Comparison of ENCODE assay signal across 1 cellular context in genomic region chr10:97736902-97737769, GRCh38.
TF ChIP-seq lines count a peak whose summit lies in the region.

ZFYVE27 (plus strand) TSS chr10:97737128; CDS start chr10:97738478, 1,350 bp downstream.

TF ChIP-seq in K562, 482 proteins besides CTCF, POLR2A, EP300 and RAD21 (continued from another document and continues in another):
- TF ChIP-seq AFF4 (CRISPR knock-in tag; IDR thresholded peaks at IDR 0.05), result peak; percentile 81
- TF ChIP-seq MECOM (CRISPR knock-in tag; IDR thresholded peaks at IDR 0.05), result no peak; the same call in 1 of the 2 replicates
- TF ChIP-seq BCL6 (CRISPR knock-in tag; IDR thresholded peaks at IDR 0.05), result no peak
- TF ChIP-seq ZNF217 (CRISPR knock-in tag; IDR thresholded peaks at IDR 0.05), result no peak
- no peak for TF ChIP-seq HNRNPH1 (optimal IDR thresholded peaks at IDR 0.05; ENCODE audit: low read depth, low read length)
- TF ChIP-seq TOE1 (IDR thresholded peaks at IDR 0.05; ENCODE audit: borderline replicate concordance), result peak; percentile 70
- no peak for TF ChIP-seq TOE1 (CRISPR knock-in tag; IDR thresholded peaks at IDR 0.05; ENCODE audit: borderline replicate concordance, low read depth)
- TF ChIP-seq ZNF324 (CRISPR knock-in tag; IDR thresholded peaks at IDR 0.05), result no peak
- no peak for TF ChIP-seq HES1 (IDR thresholded peaks at IDR 0.05; ENCODE audit: low read depth)
- 0 out of 2 replicates have a peak, but pooled peaks have one; percentile 1 for TF ChIP-seq HDAC8 (tag; IDR thresholded peaks at IDR 0.05)
- no peak for TF ChIP-seq HMGXB4 (CRISPR knock-in tag; IDR thresholded peaks at IDR 0.05)
- TF ChIP-seq SIX5 (IDR thresholded peaks at IDR 0.05; ENCODE audit: borderline replicate concordance in 1 of 2, insufficient read depth in 1 of 2, low read depth in 1 of 2, low read length in 2 of 2), result no peak
- TF ChIP-seq HBP1 (CRISPR knock-in tag; IDR thresholded peaks at IDR 0.05), result no peak
- TF ChIP-seq ZBED1 (IDR thresholded peaks at IDR 0.05), result no peak
- TF ChIP-seq ZKSCAN3 (CRISPR knock-in tag; IDR thresholded peaks at IDR 0.05), result no peak
- TF ChIP-seq PCBP2 (IDR thresholded peaks at IDR 0.05; ENCODE audit: low read depth, low read length, poor library complexity, severe bottlenecking), result no peak
- no peak for TF ChIP-seq PREB (CRISPR knock-in tag; IDR thresholded peaks at IDR 0.05)
- TF ChIP-seq TAF9B (IDR thresholded peaks at IDR 0.05; ENCODE audit: partially characterized antibody), result no peak
- no peak for TF ChIP-seq MAZ (CRISPR knock-in tag; conservative IDR thresholded peaks at IDR 0.05 in 1 of 2, IDR thresholded peaks at IDR 0.05 in 1 of 2)
- no peak for TF ChIP-seq STAG1 (CRISPR knock-in tag; IDR thresholded peaks at IDR 0.05; ENCODE audit: borderline replicate concordance)
- TF ChIP-seq YY1 (IDR thresholded peaks at IDR 0.05; ENCODE audit: borderline replicate concordance in 1 of 3, control insufficient read depth in 1 of 3, extremely low read depth in 1 of 3, insufficient read depth in 3 of 3, insufficient read length in 1 of 3, insufficient replicate concordance in 2 of 3, low read depth in 1 of 3, low read length in 2 of 3), result peak in 1 of 3 experiments; percentile 7
- TF ChIP-seq ZNF76 (CRISPR knock-in tag; IDR thresholded peaks at IDR 0.05; ENCODE audit: borderline replicate concordance), result no peak
- peak; percentile 54; the same call in 1 of the 2 replicates for TF ChIP-seq ETV1 (tag; conservative IDR thresholded peaks at IDR 0.05; ENCODE audit: low read depth)
- TF ChIP-seq BACH1 (tag; IDR thresholded peaks at IDR 0.05), result no peak
- TF ChIP-seq MIER1 (IDR thresholded peaks at IDR 0.05; ENCODE audit: low read depth), result no peak
- no peak for TF ChIP-seq RBM34 (IDR thresholded peaks at IDR 0.05; ENCODE audit: borderline replicate concordance, insufficient read depth, low read length)
- TF ChIP-seq YBX1 (IDR thresholded peaks at IDR 0.05), result no peak
- TF ChIP-seq ZNF75A (CRISPR knock-in tag; IDR thresholded peaks at IDR 0.05), result no peak
- TF ChIP-seq RNF2 (IDR thresholded peaks at IDR 0.05), result peak; percentile 89
- TF ChIP-seq SMARCB1 (IDR thresholded peaks at IDR 0.05; ENCODE audit: insufficient read length, low read depth), result no peak
- TF ChIP-seq MAFF (IDR thresholded peaks at IDR 0.05; ENCODE audit: low read length), result no peak
- no peak for TF ChIP-seq AFF1 (IDR thresholded peaks at IDR 0.05; ENCODE audit: low read depth in 1 of 2, partially characterized antibody in 2 of 2)
- TF ChIP-seq MED1 (CRISPR knock-in tag; IDR thresholded peaks at IDR 0.05; ENCODE audit: borderline replicate concordance), result no peak
- TF ChIP-seq SIN3B (IDR thresholded peaks at IDR 0.05; ENCODE audit: low read depth), result no peak
- no peak for TF ChIP-seq PTRF (tag; IDR thresholded peaks at IDR 0.05)
- no peak for TF ChIP-seq RBM22 (IDR thresholded peaks at IDR 0.05; ENCODE audit: low read depth, low read length, poor library complexity, severe bottlenecking)
- peak in 1 of 2 experiments; percentile 4; a peak in 1 of 4 replicates for TF ChIP-seq RCOR1 (IDR thresholded peaks at IDR 0.05; ENCODE audit: borderline replicate concordance in 1 of 2, low read depth in 2 of 2, low read length in 2 of 2)
- no peak for TF ChIP-seq HNRNPK (IDR thresholded peaks at IDR 0.05; ENCODE audit: low read depth, low read length, poor library complexity, severe bottlenecking)
- no peak for TF ChIP-seq PTTG1 (tag; IDR thresholded peaks at IDR 0.05; ENCODE audit: low read depth)
- peak; percentile 93 for TF ChIP-seq CREM (IDR thresholded peaks at IDR 0.05; ENCODE audit: low read depth)
- TF ChIP-seq ZNF3 (CRISPR knock-in tag; IDR thresholded peaks at IDR 0.05), result no peak
- TF ChIP-seq POLR2B (IDR thresholded peaks at IDR 0.05; ENCODE audit: low read depth, partially characterized antibody), result peak; percentile 77
- no peak for TF ChIP-seq CBX8 (IDR thresholded peaks at IDR 0.05; ENCODE audit: borderline replicate concordance, extremely low read depth, low read depth, low read length, poor library complexity, severe bottlenecking)
- TF ChIP-seq ZNF644 (tag; IDR thresholded peaks at IDR 0.05; ENCODE audit: low read depth), result no peak
- TF ChIP-seq PURB (CRISPR knock-in tag; IDR thresholded peaks at IDR 0.05; ENCODE audit: low read depth), result no peak
- peak; percentile 40 for TF ChIP-seq ARID1B (IDR thresholded peaks at IDR 0.05)
- no peak for TF ChIP-seq SRSF1 (IDR thresholded peaks at IDR 0.05; ENCODE audit: low read depth, low read length)
- no peak for TF ChIP-seq MCM3 (IDR thresholded peaks at IDR 0.05)
- no peak for TF ChIP-seq MTA1 (IDR thresholded peaks at IDR 0.05; ENCODE audit: borderline replicate concordance)
- TF ChIP-seq E2F6 (IDR thresholded peaks at IDR 0.05; ENCODE audit: borderline replicate concordance in 1 of 2, extremely low read depth in 1 of 2, insufficient read depth in 1 of 2, insufficient read length in 1 of 2, low read depth in 1 of 2, low read length in 1 of 2, poor library complexity in 1 of 2, severe bottlenecking in 1 of 2), result peak; percentile 97 to 98
- TF ChIP-seq EP400 (IDR thresholded peaks at IDR 0.05), result peak; percentile 74
- no peak for TF ChIP-seq CTCFL (IDR thresholded peaks at IDR 0.05; ENCODE audit: borderline replicate concordance, insufficient read depth, low read depth, low read length, poor library complexity, severe bottlenecking)
- no peak for TF ChIP-seq TEAD2 (tag; IDR thresholded peaks at IDR 0.05)
